36 cellular contexts compared by ENCODE assay signal in genomic region chr22:50070366-50070765, GRCh38. TPM values are rescaled to one million over a fixed set of nuclear protein-coding genes. Genes with fewer than 3 reads are reported as not detected.
"Had no signal": no experiment of that assay in that cellular context is flagged by ENCODE, and none has a peak within 500 bp of the region (broad histone marks: within the 10 kb centered on the region; RNA-seq: fewer than 3 reads in every experiment).

No MANE protein-coding gene starts in this region.

- H3K27me3 Mint-ChIP-seq: naive thymus-derived CD4-positive, alpha-beta T cell; natural killer cell treated with Interleukin-12 subunit alpha and Interleukin-12 subunit beta and Interleukin-15 and Interleukin-18, amount 100 ng/mL, for 72 hours; stimulated activated naive CD8-positive, alpha-beta T cell treated with anti-CD3 and anti-CD28 coated beads, Interleukin-15, amount 100 ng/mL, for 72 hours had no signal

- H3K27ac ChIP-seq: left lung, neutrophil, ovary, right atrium auricular region, right lobe of liver, tibial nerve, upper lobe of right lung had no signal

- H3K4me3 ChIP-seq: left lung, lung, mucosa of descending colon, ovary, right atrium auricular region, right lobe of liver, smooth muscle cell, tibial nerve, upper lobe of right lung had no signal

- H3K9me3 ChIP-seq: left lung, mucosa of descending colon, neutrophil, ovary, right atrium auricular region, right lobe of liver, tibial nerve, upper lobe of right lung had no signal

- H3K4me3 Mint-ChIP-seq: naive thymus-derived CD4-positive, alpha-beta T cell; natural killer cell treated with Interleukin-12 subunit alpha and Interleukin-12 subunit beta and Interleukin-15 and Interleukin-18, amount 100 ng/mL, for 72 hours; stimulated activated memory B cell treated with anti-CD40 and anti-IgM and Interleukin-4, amounts not matched to agents 10 μg/mL and 1 μg/mL and 100 μg/mL, for 72 hours; stimulated activated naive CD8-positive, alpha-beta T cell treated with anti-CD3 and anti-CD28 coated beads, Interleukin-15, amount 100 ng/mL, for 72 hours had no signal

- DNase-seq: hippocampal formation; left colon; midbrain; naive thymus-derived CD4-positive, alpha-beta T cell; ovary; right lobe of liver; stimulated activated CD4-positive, alpha-beta T cell treated with anti-CD3 and anti-CD28 coated beads, Interleukin-1b, Interleukin-23, amount 100 ng/mL, for 48 hours; stimulated activated CD4-positive, alpha-beta T cell treated with anti-CD3 and anti-CD28 coated beads, Interleukin-2, amount 100 ng/mL, for 48 hours; stimulated activated CD4-positive, alpha-beta T cell treated with anti-CD3 and anti-CD28 coated beads, Interleukin-4, amount 100 ng/mL, for 4 hours; stimulated activated CD8-positive, alpha-beta memory T cell treated with anti-CD3 and anti-CD28 coated beads, Interleukin-4, amount 100 ng/mL, for 48 hours; stimulated activated naive CD4-positive, alpha-beta T cell treated with Interleukin-2 at 50 U/mL for 16 hours; stimulated activated naive CD8-positive, alpha-beta T cell treated with anti-CD3 and anti-CD28 coated beads, Interleukin-15, amount 100 ng/mL, for 72 hours; substantia nigra; upper lobe of right lung had no signal

- H3K4me2 ChIP-seq: smooth muscle cell had no signal

- H3K36me3 Mint-ChIP-seq: naive thymus-derived CD4-positive, alpha-beta T cell; natural killer cell treated with Interleukin-12 subunit alpha and Interleukin-12 subunit beta and Interleukin-15 and Interleukin-18, amount 100 ng/mL, for 72 hours; stimulated activated memory B cell treated with anti-CD40 and anti-IgM and Interleukin-4, amounts not matched to agents 10 μg/mL and 1 μg/mL and 100 μg/mL, for 72 hours had no signal

- H3K27me3 ChIP-seq: neutrophil, ovary, right atrium auricular region, right lobe of liver, upper lobe of right lung had no signal

- H3K4me1 Mint-ChIP-seq: naive thymus-derived CD4-positive, alpha-beta T cell; stimulated activated naive CD8-positive, alpha-beta T cell treated with anti-CD3 and anti-CD28 coated beads, Interleukin-15, amount 100 ng/mL, for 72 hours had no signal

- FAIRE-seq: keratinocyte, urothelium cell line had no signal

- H3K36me3 ChIP-seq: left lung, ovary, right atrium auricular region, right lobe of liver, tibial nerve, upper lobe of right lung had no signal

- H3K27ac Mint-ChIP-seq: naive thymus-derived CD4-positive, alpha-beta T cell; natural killer cell treated with Interleukin-12 subunit alpha and Interleukin-12 subunit beta and Interleukin-15 and Interleukin-18, amount 100 ng/mL, for 72 hours; progenitor cell of endocrine pancreas; stimulated activated memory B cell treated with anti-CD40 and anti-IgM and Interleukin-4, amounts not matched to agents 10 μg/mL and 1 μg/mL and 100 μg/mL, for 72 hours; stimulated activated naive CD8-positive, alpha-beta T cell treated with anti-CD3 and anti-CD28 coated beads, Interleukin-15, amount 100 ng/mL, for 72 hours had no signal

- H3K9me3 Mint-ChIP-seq: naive thymus-derived CD4-positive, alpha-beta T cell; natural killer cell treated with Interleukin-12 subunit alpha and Interleukin-12 subunit beta and Interleukin-15 and Interleukin-18, amount 100 ng/mL, for 72 hours; stimulated activated memory B cell treated with anti-CD40 and anti-IgM and Interleukin-4, amounts not matched to agents 10 μg/mL and 1 μg/mL and 100 μg/mL, for 72 hours; stimulated activated naive CD8-positive, alpha-beta T cell treated with anti-CD3 and anti-CD28 coated beads, Interleukin-15, amount 100 ng/mL, for 72 hours had no signal

- H3K4me1 ChIP-seq: left lung, right atrium auricular region, right lobe of liver, tibial nerve, upper lobe of right lung had no signal

- ATAC-seq: left colon; left lung; mucosa of descending colon; naive thymus-derived CD4-positive, alpha-beta T cell; natural killer cell treated with Interleukin-12 subunit alpha and Interleukin-12 subunit beta and Interleukin-15 and Interleukin-18, amount 100 ng/mL, for 72 hours; right lobe of liver; stimulated activated memory B cell treated with anti-CD40 and anti-IgM and Interleukin-4, amounts not matched to agents 10 μg/mL and 1 μg/mL and 100 μg/mL, for 72 hours; stimulated activated naive CD8-positive, alpha-beta T cell treated with anti-CD3 and anti-CD28 coated beads, Interleukin-15, amount 100 ng/mL, for 72 hours; upper lobe of right lung had no signal

RNA-seq across cellular contexts. Expression of gene TTLL8, which starts 12.3 kb away (rescaled TPM):
- total RNA-seq: left colon; left lung; liver; lung; mesenteric fat pad; mucosa of descending colon; myocyte; naive thymus-derived CD4-positive, alpha-beta T cell; natural killer cell treated with Interleukin-12 subunit alpha and Interleukin-12 subunit beta and Interleukin-15 and Interleukin-18, amount 100 ng/mL, for 72 hours; omental fat pad; ovary; progenitor cell of endocrine pancreas; pulmonary artery endothelial cell; renal cortical epithelial cell; right atrium auricular region; right lobe of liver; skeletal muscle tissue; smooth muscle cell; temporal lobe; tibial nerve; upper lobe of right lung had no signal
- polyA plus RNA-seq: keratinocyte; liver; lung; naive thymus-derived CD4-positive, alpha-beta T cell; neural cell; ovary; thymus had no signal

RNA-seq across cellular contexts. Expression of gene MLC1, which starts 14.9 kb away (rescaled TPM):
- total RNA-seq: myocyte, progenitor cell of endocrine pancreas, pulmonary artery endothelial cell, renal cortical epithelial cell, tibial nerve had no signal
- polyA plus RNA-seq: keratinocyte, neural cell had no signal

RNA-seq across cellular contexts. Expression of gene MOV10L1, which starts 19.4 kb away (rescaled TPM):
- total RNA-seq: naive thymus-derived CD4-positive, alpha-beta T cell; natural killer cell treated with Interleukin-12 subunit alpha and Interleukin-12 subunit beta and Interleukin-15 and Interleukin-18, amount 100 ng/mL, for 72 hours; renal cortical epithelial cell had no signal
- polyA plus RNA-seq: keratinocyte; naive thymus-derived CD4-positive, alpha-beta T cell; neural cell had no signal

RNA-seq across cellular contexts. Expression of gene IL17REL, which starts 57.8 kb away (rescaled TPM):
- total RNA-seq: left lung; mesenteric fat pad; myocyte; naive thymus-derived CD4-positive, alpha-beta T cell; natural killer cell treated with Interleukin-12 subunit alpha and Interleukin-12 subunit beta and Interleukin-15 and Interleukin-18, amount 100 ng/mL, for 72 hours; omental fat pad; renal cortical epithelial cell; right atrium auricular region; right lobe of liver; skeletal muscle tissue; tibial nerve; upper lobe of right lung had no signal
- polyA plus RNA-seq: keratinocyte; liver; naive thymus-derived CD4-positive, alpha-beta T cell; neural cell; smooth muscle cell had no signal
